ENCODE assay signal across 7 cellular contexts in the genomic region with DNA sequence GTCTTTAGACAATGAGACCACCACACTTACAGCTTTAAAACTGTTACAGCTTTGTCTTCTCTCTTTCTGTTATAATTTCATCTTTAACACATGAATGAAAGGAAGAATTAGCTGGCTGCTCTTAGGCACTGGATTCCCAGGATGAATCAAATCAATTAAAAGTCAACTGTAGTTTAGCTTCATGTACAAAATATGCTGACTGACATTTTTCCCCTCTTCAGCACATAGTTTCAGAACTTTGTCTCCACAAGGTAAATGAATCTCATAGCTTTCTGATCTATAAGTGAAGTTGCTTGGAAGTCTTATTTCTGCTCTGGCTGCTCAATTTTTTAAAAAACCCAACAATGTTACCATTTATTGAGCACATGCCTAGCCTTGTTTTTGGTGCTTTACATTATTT.
"Had no signal": no experiment of that assay in that cellular context is flagged by ENCODE, and none has a peak within 500 bp of the region (broad histone marks: within the 10 kb centered on the region; RNA-seq: fewer than 3 reads in every experiment).

No MANE protein-coding gene starts in this region.

- ATAC-seq: GM23338 had no signal

- H3K4me3 ChIP-seq: GM23338 had no signal

- FAIRE-seq: H1, H54 had no signal

- DNase-seq: H9, HCEC 1CT, KG1 had no signal

- H3K4me2 ChIP-seq: GM23338 had no signal

- H3K27ac ChIP-seq: HL-60 had no signal

- H2AFZ ChIP-seq: GM23338 had no signal
